11 cellular contexts compared by ENCODE assay signal in the genomic region with DNA sequence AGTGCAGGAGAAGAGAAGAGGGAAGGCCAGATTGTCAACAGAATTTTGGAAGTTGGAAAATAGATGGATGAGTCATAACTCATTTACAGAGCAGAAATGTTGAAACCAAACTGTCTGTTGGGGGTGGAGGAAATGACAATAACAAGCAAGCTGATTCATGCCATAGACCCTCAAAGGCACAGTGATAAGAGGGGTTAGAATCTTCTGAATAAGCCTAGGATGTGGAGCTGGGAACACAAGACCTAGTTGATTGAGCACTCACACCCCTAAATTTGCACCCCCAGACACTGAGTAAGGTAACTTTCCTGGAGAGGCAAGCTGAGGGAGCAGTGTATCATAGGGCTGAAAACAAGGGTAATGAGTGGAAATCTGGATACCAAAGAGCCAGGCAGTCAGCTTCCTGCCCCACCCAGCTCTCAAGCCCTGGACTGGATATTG.
DNase-seq lines count a peak whose midpoint lies in the region; ATAC-seq, FAIRE-seq and TF ChIP-seq lines count a peak whose summit lies in the region.
"Had no signal": no experiment of that assay in that cellular context is flagged by ENCODE, and none has a peak within 500 bp of the region (broad histone marks: within the 10 kb centered on the region; RNA-seq: fewer than 3 reads in every experiment).

No MANE protein-coding gene starts in this region.

- no peak overlapping the region for H3K4me3 Mint-ChIP-seq in CD4-positive, alpha-beta T cell

- no peak for TF ChIP-seq CTCF in Loucy (conservative IDR thresholded peaks at IDR 0.05; ENCODE audit: low read length)
- TF ChIP-seq CTCF in keratinocyte (optimal IDR thresholded peaks at IDR 0.05 in 1 of 3, IDR thresholded peaks at IDR 0.05 in 1 of 3, conservative IDR thresholded peaks at IDR 0.05 in 1 of 3; ENCODE audit: extremely low read depth in 1 of 3, insufficient read depth in 2 of 3, low read length in 3 of 3) = no peak
- no peak for TF ChIP-seq CTCF in CD4-positive, alpha-beta T cell (IDR thresholded peaks at IDR 0.05)

- H3K27ac ChIP-seq in keratinocyte (ENCODE audit: control insufficient read depth, insufficient read depth, low read length) = peak overlapping the region; percentile 44
- H3K27ac ChIP-seq in CD4-positive, alpha-beta T cell (ENCODE audit: low read depth, low read length) = no peak overlapping the region
- H3K27ac ChIP-seq: prostate gland had no signal

- H3K9me2 ChIP-seq in Loucy (replicated peaks; ENCODE audit: low read depth, low read length) = no peaks in the 10 kb centered on the region

- H3K4me1 Mint-ChIP-seq in CD4-positive, alpha-beta T cell (ENCODE audit: low read depth) = no peaks in the 10 kb centered on the region

- no peaks in the 10 kb centered on the region for H3K36me3 Mint-ChIP-seq in CD4-positive, alpha-beta T cell (ENCODE audit: low read depth)

- H3K36me3 ChIP-seq in Loucy (ENCODE audit: insufficient read depth, low read length) (no peaks in the 10 kb centered on the region), keratinocyte (ENCODE audit: control insufficient read depth in 2 of 2, extremely low read depth in 1 of 2, insufficient read depth in 2 of 2, low read length in 2 of 2) (no peaks in the 10 kb centered on the region)
- H3K36me3 ChIP-seq: prostate gland had no signal

- peaks cover 24% of the 10 kb centered on the region for H3K4me1 ChIP-seq in Loucy (ENCODE audit: insufficient read depth, low read length, poor library complexity, severe bottlenecking)
- H3K4me1 ChIP-seq in keratinocyte (ENCODE audit: control insufficient read depth, extremely low read depth, insufficient read depth, low read length) = peaks cover 13% of the 10 kb centered on the region
- H3K4me1 ChIP-seq: prostate gland had no signal

- dilution Hi-C loops in keratinocyte (cut with MboI; ENCODE audit: extremely low pct_ligation_motif_present, low sequenced_read_pairs) = no loop called here

- H3F3A ChIP-seq in Loucy (ENCODE audit: low read depth) = no peaks in the 10 kb centered on the region

- POLR2A ChIA-PET in CD4-positive, alpha-beta T cell (lab: Charles Lee) = no interaction called here

- DNase-seq in COLO829 (ENCODE audit: low spot score) = peak; percentile 50
- DNase-seq in keratinocyte (ENCODE audit: low read depth, low spot score) = peak; percentile 15
- no peak for DNase-seq in activated CD4-positive, alpha-beta T cell treated with anti-CD3 and anti-CD28 coated beads for 4 hours
- DNase-seq in activated CD8-positive, alpha-beta memory T cell treated with anti-CD3 and anti-CD28 coated beads, Interleukin-2, amount 50 U/mL, for 48 hours = no peak
- no peak for DNase-seq in CD4-positive, alpha-beta T cell
- DNase-seq: central memory CD4-positive, alpha-beta T cell; NK-92 treated with Interleukin-12 subunit alpha and Interleukin-12 subunit beta, amount 100 ng/mL, for 24 hours had no signal

- intact Hi-C loops in CD4-positive, alpha-beta T cell (cut with DNase I, micrococcal nuclease) = no loop called here

- no peaks in the 10 kb centered on the region for H3K27me3 ChIP-seq in Loucy (ENCODE audit: insufficient read depth, low read length, poor library complexity, severe bottlenecking)
- H3K27me3 ChIP-seq in keratinocyte (ENCODE audit: control insufficient read depth, extremely low read depth, insufficient read depth, low read length) = no peaks in the 10 kb centered on the region
- H3K27me3 ChIP-seq in CD4-positive, alpha-beta T cell (ENCODE audit: control insufficient read depth, insufficient read depth, low read length) = no peaks in the 10 kb centered on the region

- no peak overlapping the region for H3K27ac Mint-ChIP-seq in CD4-positive, alpha-beta T cell

- H3K4me3 ChIP-seq in Loucy (ENCODE audit: low read length, poor library complexity, severe bottlenecking) (no peak overlapping the region), keratinocyte (ENCODE audit: control insufficient read depth in 2 of 3, extremely low read depth in 1 of 3, insufficient read depth in 2 of 3, low read depth in 1 of 3, low read length in 3 of 3) (no peak overlapping the region)
- H3K4me3 ChIP-seq: prostate gland had no signal

- H3K4me2 ChIP-seq in Loucy (ENCODE audit: low read depth, low read length, poor library complexity, severe bottlenecking) (peak overlapping the region; percentile 43), keratinocyte (ENCODE audit: control insufficient read depth, extremely low read depth, insufficient read depth, low read depth, low read length) (peak overlapping the region; percentile 59)

- CTCF ChIA-PET in CD4-positive, alpha-beta T cell (lab: Charles Lee) = no interaction called here

- H3K79me2 ChIP-seq in Loucy (ENCODE audit: insufficient read depth, low read length) = no peaks in the 10 kb centered on the region
- H3K79me2 ChIP-seq in keratinocyte (ENCODE audit: control insufficient read depth, insufficient read depth, low read length) = no peaks in the 10 kb centered on the region

- no peaks in the 10 kb centered on the region; the same call in 1 of the 2 replicates for H3K9me3 ChIP-seq in Loucy (ENCODE audit: insufficient read depth, low read depth, low read length)
- H3K9me3 ChIP-seq in keratinocyte (ENCODE audit: control insufficient read depth, low read depth, low read length) = peaks cover 2% of the 10 kb centered on the region
- no peaks in the 10 kb centered on the region for H3K9me3 ChIP-seq in CD4-positive, alpha-beta T cell (ENCODE audit: control insufficient read depth, low read length)
- H3K9me3 ChIP-seq: prostate gland had no signal

- peak; percentile 87 for ATAC-seq in SK-N-SH treated with all-trans-retinoic acid at 6 μM for 48 hours
- ATAC-seq in HG03097 (IDR thresholded peaks at IDR 0.05; ENCODE audit: low FRiP score, unreplicated experiment) = no peak
- ATAC-seq in CD4-positive, alpha-beta T cell (ENCODE audit: poor library complexity) = no peak

- H3K9ac ChIP-seq in Loucy (ENCODE audit: low read depth, low read length, poor library complexity, severe bottlenecking) = no peak overlapping the region
- H3K9ac ChIP-seq in keratinocyte (ENCODE audit: control insufficient read depth, extremely low read depth, insufficient read depth, low read length) = no peak overlapping the region

- no peaks in the 10 kb centered on the region for H4K20me1 ChIP-seq in Loucy (ENCODE audit: insufficient read depth, low read length, poor library complexity, severe bottlenecking)
- H4K20me1 ChIP-seq in keratinocyte (ENCODE audit: control insufficient read depth, extremely low read depth, insufficient read depth, low read length) = no peaks in the 10 kb centered on the region

- no peaks in the 10 kb centered on the region for H3K27me3 Mint-ChIP-seq in CD4-positive, alpha-beta T cell

- no peaks in the 10 kb centered on the region for H3K9me1 ChIP-seq in keratinocyte (ENCODE audit: control insufficient read depth, extremely low read depth, insufficient read depth, low read length)

- FAIRE-seq in keratinocyte (lab: Jason Lieb, UNC) = peak; percentile 80

- H2AFZ ChIP-seq in Loucy (ENCODE audit: low read length) (no peak overlapping the region), keratinocyte (ENCODE audit: control insufficient read depth, low read length) (peak overlapping the region; percentile 51)

- H3K9me3 Mint-ChIP-seq in CD4-positive, alpha-beta T cell = peaks cover 2% of the 10 kb centered on the region

TF ChIP-seq in SK-N-SH treated with all-trans-retinoic acid at 6 μM for 48 hours, 23 proteins besides CTCF, POLR2A, EP300 and RAD21:
- no peak for TF ChIP-seq ZC3H10 (CRISPR knock-in tag; IDR thresholded peaks at IDR 0.05)
- TF ChIP-seq ISL1 (CRISPR knock-in tag; IDR thresholded peaks at IDR 0.05) = peak; percentile 48

Comparison
In these comparisons a context has a peak if more than half of its experiments do, and no peak if none do; other contexts are left out.
1. DNase-seq: peak in COLO829 (single experiment) and keratinocyte (single experiment); none in activated CD4-positive, alpha-beta T cell treated with anti-CD3 and anti-CD28 coated beads for 4 hours (0 of 2), activated CD8-positive, alpha-beta memory T cell treated with anti-CD3 and anti-CD28 coated beads, Interleukin-2, amount 50 U/mL, for 48 hours (single experiment) and CD4-positive, alpha-beta T cell (0 of 10).